Comparison of ENCODE assay signal across 10 cellular contexts in the genomic region with DNA sequence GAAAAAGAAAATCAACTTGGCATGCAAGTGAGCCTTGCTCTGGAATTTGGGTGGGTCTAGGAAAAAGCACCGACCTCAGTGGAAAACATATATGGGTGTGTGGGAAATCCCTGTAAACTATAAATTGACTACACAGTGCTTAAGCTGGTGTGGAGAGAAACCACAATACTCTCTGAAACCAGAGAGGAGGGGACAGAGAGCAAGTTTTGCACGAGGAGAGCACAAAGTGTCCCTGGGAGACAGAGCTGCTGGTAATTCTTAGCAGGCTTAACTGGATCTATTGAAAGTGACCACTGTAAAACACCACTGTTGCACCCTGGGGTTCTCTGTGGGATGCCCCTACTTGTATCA. TPM values are rescaled to one million over a fixed set of nuclear protein-coding genes. Genes with fewer than 3 reads are reported as not detected.
DNase-seq lines count a peak whose midpoint lies in the region; ATAC-seq lines count a peak whose summit lies in the region.
"Had no signal": no experiment of that assay in that cellular context is flagged by ENCODE, and none has a peak within 500 bp of the region (broad histone marks: within the 10 kb centered on the region; RNA-seq: fewer than 3 reads in every experiment).

No MANE protein-coding gene starts in this region.

- no peaks in the 10 kb centered on the region for H3K9me3 Mint-ChIP-seq in activated T-cell treated with anti-CD3 and anti-CD28 coated beads, Interleukin-2, amount 50 U/mL, for 4 hours
- H3K9me3 Mint-ChIP-seq in stimulated activated naive CD8-positive, alpha-beta T cell treated with anti-CD3 and anti-CD28 coated beads, Interleukin-15, amount 100 ng/mL, for 72 hours = no peaks in the 10 kb centered on the region

- peak; percentile 25 to 49 for ATAC-seq in activated T-cell treated with anti-CD3 and anti-CD28 coated beads, Interleukin-2, amount 50 U/mL, for 4 hours
- peak; percentile 82 for ATAC-seq in HG02678 (IDR thresholded peaks at IDR 0.05; ENCODE audit: unreplicated experiment)
- ATAC-seq in stimulated activated naive CD8-positive, alpha-beta T cell treated with anti-CD3 and anti-CD28 coated beads, Interleukin-15, amount 100 ng/mL, for 72 hours = peak; percentile 56
- ATAC-seq: gastroesophageal sphincter had no signal

- peaks cover 6% of the 10 kb centered on the region for H3K27me3 Mint-ChIP-seq in activated T-cell treated with anti-CD3 and anti-CD28 coated beads, Interleukin-2, amount 50 U/mL, for 4 hours (ENCODE audit: low read depth)
- peaks cover 18% of the 10 kb centered on the region for H3K27me3 Mint-ChIP-seq in stimulated activated naive CD8-positive, alpha-beta T cell treated with anti-CD3 and anti-CD28 coated beads, Interleukin-15, amount 100 ng/mL, for 72 hours

- H3K27ac Mint-ChIP-seq in stimulated activated naive CD8-positive, alpha-beta T cell treated with anti-CD3 and anti-CD28 coated beads, Interleukin-15, amount 100 ng/mL, for 72 hours = peak overlapping the region in 1 of 2 donors; percentile 49

- H3K4me3 Mint-ChIP-seq in activated T-cell treated with anti-CD3 and anti-CD28 coated beads, Interleukin-2, amount 50 U/mL, for 4 hours = no peak overlapping the region
- H3K4me3 Mint-ChIP-seq in stimulated activated naive CD8-positive, alpha-beta T cell treated with anti-CD3 and anti-CD28 coated beads, Interleukin-15, amount 100 ng/mL, for 72 hours = peak overlapping the region in 1 of 2 donors; percentile 6

- H3K36me3 Mint-ChIP-seq in activated T-cell treated with anti-CD3 and anti-CD28 coated beads, Interleukin-2, amount 50 U/mL, for 4 hours (ENCODE audit: insufficient read depth) = no peaks in the 10 kb centered on the region

- H3K4me1 Mint-ChIP-seq in activated T-cell treated with anti-CD3 and anti-CD28 coated beads, Interleukin-2, amount 50 U/mL, for 4 hours (ENCODE audit: low read depth) = peaks cover 23% of the 10 kb centered on the region
- peaks cover 26% of the 10 kb centered on the region for H3K4me1 Mint-ChIP-seq in stimulated activated naive CD8-positive, alpha-beta T cell treated with anti-CD3 and anti-CD28 coated beads, Interleukin-15, amount 100 ng/mL, for 72 hours

- DNase-seq in activated T-cell treated with anti-CD3 and anti-CD28 coated beads, Interleukin-2, amount 50 U/mL, for 4 hours = no peak
- DNase-seq in activated T-cell treated with anti-CD3 and anti-CD28 coated beads, Interleukin-2, amount 50 U/mL, for 1 hour = no peak
- DNase-seq in RPMI7951 (ENCODE audit: low read depth) = peak; percentile 65
- DNase-seq in stimulated activated naive CD8-positive, alpha-beta T cell treated with anti-CD3 and anti-CD28 coated beads, Interleukin-15, amount 100 ng/mL, for 72 hours = no peak
- DNase-seq in stimulated activated CD4-positive, alpha-beta T cell treated with anti-CD3 and anti-CD28 coated beads, Interleukin-1b, Interleukin-23, amount 100 ng/mL, for 48 hours = no peak
- DNase-seq in EL = no peak
- DNase-seq in mucosa of gallbladder (ENCODE audit: low spot score) = no peak
- DNase-seq: NCI-H69 had no signal

RNA-seq across cellular contexts. Expression of a gene that starts 12.8 kb away (rescaled TPM):
- total RNA-seq in activated T-cell treated with anti-CD3 and anti-CD28 coated beads, Interleukin-2, amount 50 U/mL, for 4 hours = under 1 TPM; 0.29 to 0.46 (median 0.40) TPM
- total RNA-seq in RPMI7951 (2014; rRNA removed; shearing (Covaris generic)) = 13.2 and 18.9 TPM in 2 replicates
- 158 TPM for total RNA-seq in mucosa of gallbladder
